ENCODE assay signal across 8 cellular contexts in the genomic region with DNA sequence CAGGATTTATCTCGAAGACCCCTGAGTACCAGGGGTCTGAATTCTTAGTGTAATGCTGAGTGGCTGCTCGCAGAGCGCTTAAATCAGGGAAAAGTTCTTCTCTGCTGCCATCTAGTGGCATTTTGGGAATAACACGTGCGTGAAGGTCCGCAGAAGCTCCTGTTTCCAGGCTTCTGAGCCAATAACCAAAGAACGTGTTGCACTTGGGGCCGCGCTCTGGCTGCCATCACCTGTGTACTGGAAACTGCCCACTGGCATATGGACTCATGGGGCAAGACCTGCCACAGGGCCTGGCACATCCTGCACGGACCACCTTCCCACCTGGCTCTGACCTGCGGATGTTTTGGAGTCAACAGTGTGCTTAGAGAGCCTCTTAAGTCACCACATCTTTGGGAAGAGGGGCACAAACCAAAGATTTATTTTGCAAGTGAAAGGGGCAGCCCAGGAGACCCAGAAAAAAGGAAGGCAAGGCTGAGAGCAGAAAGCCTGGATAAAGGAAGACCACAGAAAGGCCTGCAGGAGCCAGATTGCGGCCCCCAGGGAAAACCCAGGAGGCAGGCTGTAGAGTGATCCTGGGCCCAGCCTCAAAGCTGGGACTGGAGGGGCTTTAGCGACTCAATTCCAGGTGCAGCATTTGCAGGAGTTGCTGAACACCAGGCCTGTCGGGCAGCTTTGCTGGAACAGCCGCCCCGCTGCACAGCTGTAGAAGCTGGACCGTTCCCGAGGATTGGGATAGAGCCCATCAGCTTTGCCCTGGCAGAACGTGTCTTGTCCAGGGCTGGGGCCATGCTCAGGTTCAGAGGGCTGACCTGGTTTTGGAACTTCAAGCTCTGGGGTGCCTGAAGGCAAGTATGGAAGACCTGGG. TPM values are rescaled to one million over a fixed set of nuclear protein-coding genes. Genes with fewer than 3 reads are reported as not detected.
A peak's percentile ranks its signal among the peaks of the same experiment; 100 is the strongest.
DNase-seq lines count a peak whose midpoint lies in the region; ATAC-seq, FAIRE-seq and TF ChIP-seq lines count a peak whose summit lies in the region.

No MANE protein-coding gene starts in this region.

- TF ChIP-seq CTCF in LNCaP clone FGC (IDR thresholded peaks at IDR 0.05; ENCODE audit: control insufficient read depth, extremely low read depth, insufficient read depth) (peak; percentile 78), fibroblast of villous mesenchyme (IDR thresholded peaks at IDR 0.05; ENCODE audit: insufficient read depth, low read depth, low read length) (peak; percentile 66), tibial nerve (IDR thresholded peaks at IDR 0.05) (peak; percentile 61 to 91 (median 68))

- H2BK120ac ChIP-seq in neuronal stem cell (ENCODE audit: low read depth, low read length) = no peak overlapping the region

- H4K8ac ChIP-seq in neuronal stem cell (ENCODE audit: low read depth, low read length) = no peak overlapping the region

- peaks cover 3% of the 10 kb centered on the region for H3K4me1 Mint-ChIP-seq in activated T-helper 1 cell treated with anti-CD3 and anti-CD28 coated beads, Interleukin-12 subunit alpha, Interleukin-12 subunit beta, Interleukin-2, Interleukin-4 antibody, amounts not matched to agents 30 ng/mL and 10 ng/mL and 1 ng/mL, durations not matched to agents 14 hours and 24 hours and 36 hours (ENCODE audit: low read depth)

- H3K4ac ChIP-seq in neuronal stem cell (ENCODE audit: low read length) = no peak overlapping the region

- H3K9me3 ChIP-seq in neuronal stem cell (replicated peaks in 1 of 2; ENCODE audit: control insufficient read depth in 2 of 2, insufficient read depth in 1 of 2, low read depth in 1 of 2, low read length in 2 of 2) (no peaks in the 10 kb centered on the region), tibial nerve (no peaks in the 10 kb centered on the region)

- H2BK5ac ChIP-seq in neuronal stem cell (ENCODE audit: low read length) = peak overlapping the region; percentile 14

- H3K14ac ChIP-seq in neuronal stem cell (ENCODE audit: low read length) = no peak overlapping the region

- H3K9me3 Mint-ChIP-seq in activated T-helper 1 cell treated with anti-CD3 and anti-CD28 coated beads, Interleukin-12 subunit alpha, Interleukin-12 subunit beta, Interleukin-2, Interleukin-4 antibody, amounts not matched to agents 30 ng/mL and 10 ng/mL and 1 ng/mL, durations not matched to agents 14 hours and 24 hours and 36 hours = no peaks in the 10 kb centered on the region

- H3K79me1 ChIP-seq in neuronal stem cell (ENCODE audit: low read depth, low read length) = no peaks in the 10 kb centered on the region

- H4K91ac ChIP-seq in neuronal stem cell (ENCODE audit: low read depth, low read length, poor library complexity) = no peak overlapping the region

- H2AFZ ChIP-seq in neuronal stem cell (ENCODE audit: low read length) = no peak overlapping the region

- no peak overlapping the region for H2BK15ac ChIP-seq in neuronal stem cell (ENCODE audit: low read length)

- H3K9ac ChIP-seq in neuronal stem cell (ENCODE audit: low read depth, low read length, poor library complexity) = no peak overlapping the region

- peaks cover 0 to 6% of the 10 kb centered on the region in 2 donors for H3K4me1 ChIP-seq in neuronal stem cell (ENCODE audit: control insufficient read depth in 2 of 2, insufficient read depth in 1 of 2, low read depth in 1 of 2, low read length in 2 of 2)
- H3K4me1 ChIP-seq in tibial nerve = peaks cover 0 to 2% (median 0%) of the 10 kb centered on the region in 4 donors

- peaks cover 11% of the 10 kb centered on the region for H3K27me3 Mint-ChIP-seq in activated T-helper 1 cell treated with anti-CD3 and anti-CD28 coated beads, Interleukin-12 subunit alpha, Interleukin-12 subunit beta, Interleukin-2, Interleukin-4 antibody, amounts not matched to agents 30 ng/mL and 10 ng/mL and 1 ng/mL, durations not matched to agents 14 hours and 24 hours and 36 hours (ENCODE audit: insufficient read depth)

- H3K27me3 ChIP-seq in neuronal stem cell (ENCODE audit: control insufficient read depth in 3 of 3, insufficient read depth in 3 of 3, low read depth in 1 of 3, low read length in 3 of 3) (peaks cover 0 to 56% (median 0%) of the 10 kb centered on the region in 3 experiments), tibial nerve (no peaks in the 10 kb centered on the region)

- no peak overlapping the region for H2BK12ac ChIP-seq in neuronal stem cell (ENCODE audit: low read length)

- no peak for TF ChIP-seq EP300 in tibial nerve (IDR thresholded peaks at IDR 0.05)

- H3K4me3 ChIP-seq in LNCaP clone FGC (ENCODE audit: low read depth, low read length) (no peak overlapping the region), fibroblast of villous mesenchyme (ENCODE audit: low read depth, low read length) (no peak overlapping the region), neuronal stem cell (ENCODE audit: low read length in 2 of 2) (no peak overlapping the region), tibial nerve (no peak overlapping the region)

- H3K36me3 Mint-ChIP-seq in activated T-helper 1 cell treated with anti-CD3 and anti-CD28 coated beads, Interleukin-12 subunit alpha, Interleukin-12 subunit beta, Interleukin-2, Interleukin-4 antibody, amounts not matched to agents 30 ng/mL and 10 ng/mL and 1 ng/mL, durations not matched to agents 14 hours and 24 hours and 36 hours (ENCODE audit: low read depth) = no peaks in the 10 kb centered on the region

- no peak for FAIRE-seq in RCC 7860 (lab: Jason Lieb, UNC)

- no peak overlapping the region for H3K4me3 Mint-ChIP-seq in activated T-helper 1 cell treated with anti-CD3 and anti-CD28 coated beads, Interleukin-12 subunit alpha, Interleukin-12 subunit beta, Interleukin-2, Interleukin-4 antibody, amounts not matched to agents 30 ng/mL and 10 ng/mL and 1 ng/mL, durations not matched to agents 14 hours and 24 hours and 36 hours

- DNase-seq in DMS114 treated with DMSO at 0.1 percent for 48 hours (lab: John Stamatoyannopoulos, UW; ENCODE audit: unreplicated experiment) (peak; percentile 58), LNCaP clone FGC (ENCODE audit: low read depth) (peak; percentile 38), RCC 7860 (ENCODE audit: low spot score) (peak; percentile 52), fibroblast of villous mesenchyme (ENCODE audit: low read depth) (peak; percentile 78), neuronal stem cell (ENCODE audit: low spot score) (peak; percentile 84), tibial nerve (ENCODE audit: low spot score in 2 of 2) (peak in 1 of 2 donors; percentile 79)
- DNase-seq in activated T-helper 1 cell treated with anti-CD3 and anti-CD28 coated beads, Interleukin-12 subunit alpha, Interleukin-12 subunit beta, Interleukin-2, Interleukin-4 antibody, amounts not matched to agents 30 ng/mL and 10 ng/mL and 1 ng/mL, durations not matched to agents 14 hours and 24 hours and 36 hours (ENCODE audit: low spot score) = peak; percentile 43

- H3K18ac ChIP-seq in neuronal stem cell (ENCODE audit: low read length) = no peak overlapping the region

- H3K23ac ChIP-seq in neuronal stem cell (ENCODE audit: low read depth, low read length, poor library complexity) = no peak overlapping the region

- no peak for TF ChIP-seq POLR2A in tibial nerve (IDR thresholded peaks at IDR 0.05)

- H3K27ac ChIP-seq in neuronal stem cell (replicated peaks; ENCODE audit: low read length) (no peak overlapping the region), tibial nerve (no peak overlapping the region)

- peak overlapping the region; percentile 8 for H2AK5ac ChIP-seq in neuronal stem cell (ENCODE audit: low read depth, low read length)

- no peaks in the 10 kb centered on the region for H3K36me3 ChIP-seq in neuronal stem cell (replicated peaks in 1 of 2; ENCODE audit: control insufficient read depth in 2 of 2, insufficient read depth in 2 of 2, low read length in 2 of 2)
- H3K36me3 ChIP-seq in tibial nerve = no peaks in the 10 kb centered on the region

- intact Hi-C loops in activated T-helper 1 cell treated with anti-CD3 and anti-CD28 coated beads, Interleukin-12 subunit alpha, Interleukin-12 subunit beta, Interleukin-2, Interleukin-4 antibody, amounts not matched to agents 30 ng/mL and 10 ng/mL and 1 ng/mL, durations not matched to agents 14 hours and 24 hours and 36 hours (cut with micrococcal nuclease) = loop anchor here (1.0 kb wide), 3 partner anchors 44 to 177 kb away; no protein-coding TSS in a partner anchor

- ATAC-seq in HG02870 (IDR thresholded peaks at IDR 0.05; ENCODE audit: unreplicated experiment) = no peak

- no CpG with 5 or more reads among the region's 19 CpGs for WGBS in neuronal stem cell (ENCODE audit: extremely low coverage in 2 of 2, insufficient read length in 2 of 2, insufficient replicate concordance in 1 of 2), 2 donors
- WGBS in tibial nerve, 2 donors = 24 to 33% methylated on average over 16 to 19 of the region's 19 CpGs

- no peak overlapping the region for H3K27ac Mint-ChIP-seq in activated T-helper 1 cell treated with anti-CD3 and anti-CD28 coated beads, Interleukin-12 subunit alpha, Interleukin-12 subunit beta, Interleukin-2, Interleukin-4 antibody, amounts not matched to agents 30 ng/mL and 10 ng/mL and 1 ng/mL, durations not matched to agents 14 hours and 24 hours and 36 hours

- H3K4me2 ChIP-seq in neuronal stem cell (ENCODE audit: insufficient read depth, low read length, poor library complexity, severe bottlenecking) = no peak overlapping the region

RNA-seq across cellular contexts. Expression of gene CHIT1, which starts 13.0 kb away (rescaled TPM):
- 0.15 and 0.52 TPM in 2 replicates for total RNA-seq in activated T-helper 1 cell treated with anti-CD3 and anti-CD28 coated beads, Interleukin-12 subunit alpha, Interleukin-12 subunit beta, Interleukin-2, Interleukin-4 antibody, amounts not matched to agents 30 ng/mL and 10 ng/mL and 1 ng/mL, durations not matched to agents 14 hours and 24 hours and 36 hours
- under 0.01 TPM in 1 of 2 replicates, not detected in the other for total RNA-seq in fibroblast of villous mesenchyme
- 0.04 TPM for polyA plus RNA-seq in neuronal stem cell (2013, experiment 1 of 2)
- not detected for polyA plus RNA-seq in neuronal stem cell (2013, experiment 2 of 2)
- total RNA-seq in tibial nerve = under 1 TPM in 2 of 4 donors, not detected in 2; 0.39 to 0.42 TPM

RNA-seq across cellular contexts. Expression of gene CHI3L1, which starts 30.0 kb away (rescaled TPM):
- total RNA-seq in activated T-helper 1 cell treated with anti-CD3 and anti-CD28 coated beads, Interleukin-12 subunit alpha, Interleukin-12 subunit beta, Interleukin-2, Interleukin-4 antibody, amounts not matched to agents 30 ng/mL and 10 ng/mL and 1 ng/mL, durations not matched to agents 14 hours and 24 hours and 36 hours = not detected in 2 replicates
- total RNA-seq in fibroblast of villous mesenchyme = 15.8 and 136 TPM in 2 replicates
- polyA plus RNA-seq in neuronal stem cell (2013, experiment 1 of 2) = 0.24 TPM
- polyA plus RNA-seq in neuronal stem cell (2013, experiment 2 of 2) = 0.21 TPM
- 100 to 1,000 TPM in 1 of 4 donors, 10 to 100 TPM in 1, 1 to 10 TPM in 1, not detected in 1; 5.0 to 150 (median 18.8) TPM for total RNA-seq in tibial nerve

RNA-seq across cellular contexts. Expression of gene MYBPH, which starts 40.9 kb away (rescaled TPM):
- total RNA-seq in activated T-helper 1 cell treated with anti-CD3 and anti-CD28 coated beads, Interleukin-12 subunit alpha, Interleukin-12 subunit beta, Interleukin-2, Interleukin-4 antibody, amounts not matched to agents 30 ng/mL and 10 ng/mL and 1 ng/mL, durations not matched to agents 14 hours and 24 hours and 36 hours = not detected in 2 replicates
- total RNA-seq in fibroblast of villous mesenchyme (0.32 and 0.43 TPM in 2 replicates), tibial nerve (not detected)
- polyA plus RNA-seq in neuronal stem cell (2013, experiment 1 of 2) = not detected
- not detected for polyA plus RNA-seq in neuronal stem cell (2013, experiment 2 of 2)
